8 cellular contexts compared by ENCODE assay signal in genomic region chr2:101252408-101253012, GRCh38. TPM values are rescaled to one million over a fixed set of nuclear protein-coding genes. Genes with fewer than 3 reads are reported as not detected.
A peak's percentile ranks its signal among the peaks of the same experiment; 100 is the strongest.
DNase-seq lines count a peak whose midpoint lies in the region; ATAC-seq and TF ChIP-seq lines count a peak whose summit lies in the region.

TSS of gene CNOT11 (plus strand) at chr2:101252886. CDS start at chr2:101252965, 79 bp downstream.

- H3K4me2 ChIP-seq in DOHH2 (ENCODE audit: low read length) (peak within 1 kb of the TSS; percentile 86), GM23338 (peak within 1 kb of the TSS; percentile 100)

- H3F3A ChIP-seq in DOHH2 (ENCODE audit: control insufficient read depth, insufficient read depth) (no peaks in the 10 kb centered on the region), GM23338 (replicated peaks; ENCODE audit: low read depth) (peaks cover 8% of the 10 kb centered on the region; the same call in 1 of the 2 replicates)

- H3K9me2 ChIP-seq in DOHH2 (replicated peaks; ENCODE audit: control insufficient read depth, low read length), result no peaks in the 10 kb centered on the region
- H3K9me2 ChIP-seq in GM23338 (ENCODE audit: insufficient read depth), result no peaks in the 10 kb centered on the region

- H3K27ac ChIP-seq in DOHH2 (ENCODE audit: low read depth, low read length), result peak within 1 kb of the TSS; percentile 65
- peak within 1 kb of the TSS; percentile 94 for H3K27ac ChIP-seq in GM23338 (ENCODE audit: low read depth)

- no peaks in the 10 kb centered on the region for H3K27me3 ChIP-seq in DOHH2 (ENCODE audit: control insufficient read depth, low read length)
- H3K27me3 ChIP-seq in GM23338 (ENCODE audit: insufficient read depth), result no peaks in the 10 kb centered on the region

- H3K4me3 ChIP-seq in DOHH2 (ENCODE audit: low read length) (peak within 1 kb of the TSS; percentile 88), GM23338 (peak within 1 kb of the TSS; percentile 99), fibroblast of mammary gland (ENCODE audit: control insufficient read depth, low read depth, low read length) (peak within 1 kb of the TSS; percentile 60)

- no peaks in the 10 kb centered on the region for H3K9me3 ChIP-seq in DOHH2 (ENCODE audit: control insufficient read depth, insufficient read depth, low read length)

- H3K27ac Mint-ChIP-seq in GM23338 (peak within 1 kb of the TSS; percentile 90), natural killer cell (peak within 1 kb of the TSS; percentile 93 to 94)

- peak within 1 kb of the TSS; percentile 92 for H3K4me3 Mint-ChIP-seq in GM23338
- peak within 1 kb of the TSS; percentile 98 for H3K4me3 Mint-ChIP-seq in natural killer cell

- H4K20me1 ChIP-seq in DOHH2 (ENCODE audit: control insufficient read depth, insufficient read depth, low read depth, low read length) (peaks cover 15% of the 10 kb centered on the region), GM23338 (replicated peaks; ENCODE audit: insufficient read depth) (peaks cover 7% of the 10 kb centered on the region; the same call in 1 of the 2 replicates)

- H3K27me3 Mint-ChIP-seq in GM23338 (ENCODE audit: insufficient read depth, low read depth, poor library complexity) (peaks cover 10% of the 10 kb centered on the region), natural killer cell (ENCODE audit: low read depth in 2 of 2) (no peaks in the 10 kb centered on the region)

- H3K9me3 Mint-ChIP-seq in GM23338, result no peaks in the 10 kb centered on the region
- H3K9me3 Mint-ChIP-seq in natural killer cell, result no peaks in the 10 kb centered on the region

- TF ChIP-seq CTCF in DOHH2 (IDR thresholded peaks at IDR 0.05; ENCODE audit: low read depth, low read length, poor library complexity, severe bottlenecking) (no peak), GM23338 (conservative IDR thresholded peaks at IDR 0.05; ENCODE audit: low read depth in 2 of 2) (no peak), fibroblast of mammary gland (conservative IDR thresholded peaks at IDR 0.05; ENCODE audit: control insufficient read depth, insufficient read depth, low read depth, low read length) (no peak), natural killer cell (IDR thresholded peaks at IDR 0.05) (no peak)

- intact Hi-C loops in natural killer cell (cut with micrococcal nuclease), result loop anchor here (1.0 to 2.0 kb wide), 2 partner anchors 55 to 250 kb away; partner anchors contain the start of gene RPL31

- H3K36me3 Mint-ChIP-seq in GM23338 (ENCODE audit: low read depth), result peaks cover 13% of the 10 kb centered on the region
- H3K36me3 Mint-ChIP-seq in natural killer cell, result no peaks in the 10 kb centered on the region

- H3K36me3 ChIP-seq in DOHH2 (ENCODE audit: control insufficient read depth, low read length), result peaks cover 27% of the 10 kb centered on the region
- 0 out of 2 replicates have a peak, but pooled peaks cover 2% of the 10 kb centered on the region for H3K36me3 ChIP-seq in GM23338 (ENCODE audit: insufficient read depth)

- ATAC-seq in GM23338 (peak; percentile 79), natural killer cell (peak; percentile 79 to 93 (median 85))

- peaks cover 47% of the 10 kb centered on the region for H3K79me2 ChIP-seq in DOHH2 (ENCODE audit: control insufficient read depth, low read length)
- peaks cover 42% of the 10 kb centered on the region for H3K79me2 ChIP-seq in GM23338 (replicated peaks; ENCODE audit: insufficient read depth)

- H3K4me1 Mint-ChIP-seq in GM23338, result peaks cover 52% of the 10 kb centered on the region
- peaks cover 41 to 44% of the 10 kb centered on the region in 2 donors for H3K4me1 Mint-ChIP-seq in natural killer cell

- H3K4me1 ChIP-seq in DOHH2 (ENCODE audit: control insufficient read depth, low read length), result peaks cover 22% of the 10 kb centered on the region
- H3K4me1 ChIP-seq in GM23338 (ENCODE audit: insufficient read depth), result peaks cover 30% of the 10 kb centered on the region

- peak; percentile 100 for DNase-seq in GM23338 (ENCODE audit: low spot score)
- peak; percentile 98 for DNase-seq in LHCN-M2 (ENCODE audit: low read depth)
- DNase-seq in RPMI8226, result peak; percentile 99
- DNase-seq in activated T-helper 1 cell treated with anti-CD3 and anti-CD28 coated beads, Interleukin-2, amount 50 U/mL, for 16 hours (ENCODE audit: low read depth in 1 of 2, low spot score in 1 of 2), result peak; percentile 99
- DNase-seq in fibroblast of mammary gland (ENCODE audit: low read depth), result peak; percentile 97
- DNase-seq in natural killer cell, result peak; percentile 96
- peak; percentile 99 for DNase-seq in stimulated activated naive CD4-positive, alpha-beta T cell treated with Interleukin-2 at 50 U/mL for 16 hours (lab: John Stamatoyannopoulos, UW)

- peak within 1 kb of the TSS; percentile 60; the same call in 1 of the 2 replicates for H2AFZ ChIP-seq in GM23338

TF ChIP-seq in GM23338, 12 proteins besides CTCF, POLR2A, EP300 and RAD21:
- TF ChIP-seq CREB1 (CRISPR knock-in tag; IDR thresholded peaks at IDR 0.05; ENCODE audit: low read depth), result peak; percentile 81
- TF ChIP-seq JUNB (IDR thresholded peaks at IDR 0.05; ENCODE audit: unreplicated experiment), result no peak
- peak; percentile 95 for TF ChIP-seq POLR2AphosphoS5 (IDR thresholded peaks at IDR 0.05; ENCODE audit: low read depth)
- no peak for TF ChIP-seq NANOG (IDR thresholded peaks at IDR 0.05; ENCODE audit: borderline replicate concordance)
- TF ChIP-seq ETS1 (IDR thresholded peaks at IDR 0.05), result peak; percentile 51; the same call in 1 of the 2 replicates
- no peak for TF ChIP-seq ZNF114 (CRISPR knock-in tag; IDR thresholded peaks at IDR 0.05)
TF ChIP-seq in GM23338: peak in this region for 3.

RNA-seq across cellular contexts. Expression of gene CNOT11, which starts in this region (rescaled TPM):
- 59.1 and 74.2 TPM in 2 replicates for total RNA-seq in GM23338 (2014; rRNA removed; shearing (Covaris generic))
- polyA plus RNA-seq in GM23338 (2016; fragmentation: Nextera tagmentation; extraction: Ambion mirVana), result 27.6 and 34.8 TPM in 2 replicates
- total RNA-seq in LHCN-M2 (2014; rRNA removed), result 46.9 and 53.1 TPM in 2 replicates
- polyA plus RNA-seq in LHCN-M2 (2012), result 18.5 TPM
- total RNA-seq in natural killer cell, result 10 to 100 TPM; 41.7 to 49.8 (median 46.0) TPM

Comparison
In these comparisons a context has a peak if more than half of its experiments do, and no peak if none do; other contexts are left out.
1. Peak in every context shown above with its lines: DNase-seq, ATAC-seq, H3K4me3 ChIP-seq and H3K27ac ChIP-seq.